22 cellular contexts compared by ENCODE assay signal in the genomic region with DNA sequence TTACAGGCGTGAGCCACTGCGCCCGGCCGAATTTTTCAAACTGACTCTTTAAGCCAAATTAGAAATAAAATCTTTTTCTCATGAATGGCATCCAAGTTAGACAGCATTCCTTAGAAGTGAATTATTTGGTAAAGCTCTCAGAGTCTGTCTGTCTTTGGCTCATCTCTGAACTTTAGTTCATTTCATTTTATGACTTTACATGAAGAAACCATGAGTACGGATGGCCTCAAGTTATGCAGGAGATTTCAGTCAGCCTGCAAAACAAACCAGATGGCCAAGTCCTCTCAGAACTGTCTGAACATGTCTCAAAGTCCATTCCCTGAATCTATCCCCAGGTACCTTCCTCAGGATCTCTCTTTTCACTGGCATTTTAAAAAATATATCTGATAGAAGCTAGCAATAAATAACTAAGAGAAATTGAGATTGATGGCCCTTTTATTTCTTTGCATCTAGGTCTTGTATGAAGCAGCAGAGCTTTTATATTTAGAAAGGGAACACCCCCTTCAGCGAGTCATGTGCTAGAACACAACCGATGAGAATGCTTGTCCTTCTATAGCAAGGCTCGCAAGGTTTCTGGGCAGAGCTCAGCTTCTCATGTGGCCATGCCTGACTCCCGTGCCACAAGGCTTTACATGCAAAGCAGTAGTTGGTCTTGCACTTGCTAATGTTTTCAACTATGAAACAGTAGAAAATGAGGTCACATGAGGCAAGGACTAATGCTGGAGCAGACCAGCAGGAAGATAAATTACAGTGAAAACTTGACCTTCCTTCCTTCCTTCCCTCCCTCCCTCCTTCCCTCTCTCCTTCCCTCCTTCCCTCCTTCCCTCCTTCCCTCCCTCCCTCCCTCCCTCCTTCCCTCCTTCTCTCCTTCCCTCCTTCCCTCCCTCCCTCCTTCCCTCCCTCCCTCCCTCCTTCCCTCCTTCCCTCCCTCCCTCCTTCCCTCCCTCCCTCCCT.
DNase-seq lines count a peak whose midpoint lies in the region; ATAC-seq, FAIRE-seq and TF ChIP-seq lines count a peak whose summit lies in the region.
"Had no signal": no experiment of that assay in that cellular context is flagged by ENCODE, and none has a peak within 500 bp of the region (broad histone marks: within the 10 kb centered on the region; RNA-seq: fewer than 3 reads in every experiment).

No MANE protein-coding gene starts in this region.

- H3K4me1 Mint-ChIP-seq in Calu3 (ENCODE audit: low read depth, unreplicated experiment) = no peaks in the 10 kb centered on the region
- H3K4me1 Mint-ChIP-seq: stimulated activated naive B cell treated with anti-CD40 and anti-IgM and Interleukin-4, amounts not matched to agents 10 μg/mL and 1 μg/mL and 100 μg/mL, for 72 hours had no signal

- H3K18ac ChIP-seq in mesendoderm (ENCODE audit: low read length) = no peak overlapping the region

- ATAC-seq in omental fat pad (ENCODE audit: low FRiP score) (peak; percentile 51), HG03342 (IDR thresholded peaks at IDR 0.05; ENCODE audit: unreplicated experiment) (no peak)
- ATAC-seq: activated CD8-positive, alpha-beta T cell treated with anti-CD3 and anti-CD28 coated beads for 36 hours; activated naive CD4-positive, alpha-beta T cell treated with anti-CD3 and anti-CD28 coated beads, Interleukin-2, amount 50 U/mL, for 72 hours; stimulated activated naive B cell treated with anti-CD40 and anti-IgM and Interleukin-4, amounts not matched to agents 10 μg/mL and 1 μg/mL and 100 μg/mL, for 72 hours had no signal

- H3K27ac ChIP-seq in epithelial cell of prostate (peak overlapping the region; percentile 48), spleen (no peak overlapping the region), mesendoderm (ENCODE audit: low read depth, low read length) (no peak overlapping the region)
- H3K27ac ChIP-seq: psoas muscle, RWPE1, tibial nerve had no signal

- H3K4me3 Mint-ChIP-seq in Calu3 (ENCODE audit: low read depth, unreplicated experiment) = no peak overlapping the region
- H3K4me3 Mint-ChIP-seq: activated CD8-positive, alpha-beta T cell treated with anti-CD3 and anti-CD28 coated beads for 36 hours; nephron; stimulated activated naive B cell treated with anti-CD40 and anti-IgM and Interleukin-4, amounts not matched to agents 10 μg/mL and 1 μg/mL and 100 μg/mL, for 72 hours had no signal

- no peaks in the 10 kb centered on the region for H3K27me3 Mint-ChIP-seq in Calu3 (ENCODE audit: unreplicated experiment)
- H3K27me3 Mint-ChIP-seq: activated CD8-positive, alpha-beta T cell treated with anti-CD3 and anti-CD28 coated beads for 36 hours had no signal

- no peak overlapping the region for H4K5ac ChIP-seq in mesendoderm (ENCODE audit: low read length)

- no peak overlapping the region for H3K9ac ChIP-seq in mesendoderm (ENCODE audit: low read length)

- no peaks in the 10 kb centered on the region for H3K36me3 ChIP-seq in spleen
- H3K36me3 ChIP-seq in mesendoderm (ENCODE audit: control insufficient read depth, insufficient read depth, low read length) = no peaks in the 10 kb centered on the region
- H3K36me3 ChIP-seq: tibial nerve had no signal

- DNase-seq in AG20443 (ENCODE audit: low spot score) (peak; percentile 52), H54 (ENCODE audit: insufficient read length, low spot score) (no peak), epithelial cell of prostate (ENCODE audit: low read depth, low spot score) (no peak), omental fat pad (ENCODE audit: low spot score) (no peak), spleen (no peak), mesendoderm (no peak), Calu3 (no peak)
- DNase-seq: activated CD8-positive, alpha-beta T cell treated with anti-CD3 and anti-CD28 coated beads for 36 hours; activated T-cell treated with anti-CD3 and anti-CD28 coated beads, Interleukin-2, amount 50 U/mL, for 48 hours; HCEC 1CT; head of caudate nucleus; NCI-H2029 treated with DMSO at 0.1 percent for 48 hours; NCI-H510A treated with DMSO at 0.1 percent for 48 hours; psoas muscle; stimulated activated CD4-positive, alpha-beta T cell treated with anti-CD3 and anti-CD28 coated beads, Interleukin-15, amount 100 ng/mL, for 24 hours; stimulated activated naive B cell treated with anti-CD40 and anti-IgM and Interleukin-4, amounts not matched to agents 10 μg/mL and 1 μg/mL and 100 μg/mL, for 72 hours; T-helper 1 cell had no signal

- H3K36me3 Mint-ChIP-seq in Calu3 (ENCODE audit: insufficient read depth, unreplicated experiment) = no peaks in the 10 kb centered on the region
- H3K36me3 Mint-ChIP-seq: activated naive CD4-positive, alpha-beta T cell treated with anti-CD3 and anti-CD28 coated beads, Interleukin-2, amount 50 U/mL, for 72 hours had no signal

- TF ChIP-seq POLR2A in H54 (IDR thresholded peaks at IDR 0.05; ENCODE audit: low read depth, low read length) (no peak), spleen (IDR thresholded peaks at IDR 0.05) (no peak)

- FAIRE-seq in H54 (lab: Jason Lieb, UNC) = peak; percentile 93

- H3K27me3 ChIP-seq in spleen (replicated peaks in 1 of 7) (no peaks in the 10 kb centered on the region), mesendoderm (ENCODE audit: insufficient read depth, low read length, poor library complexity) (no peaks in the 10 kb centered on the region)
- H3K27me3 ChIP-seq: tibial nerve had no signal

- no peak for TF ChIP-seq CTCF in omental fat pad (IDR thresholded peaks at IDR 0.05)
- no peak for TF ChIP-seq CTCF in spleen (IDR thresholded peaks at IDR 0.05 in 8 of 11, conservative IDR thresholded peaks at IDR 0.05 in 3 of 11)
- TF ChIP-seq CTCF in Calu3 (IDR thresholded peaks at IDR 0.05; ENCODE audit: unreplicated experiment) = no peak

- H3K9me3 ChIP-seq in spleen = no peaks in the 10 kb centered on the region
- H3K9me3 ChIP-seq: psoas muscle, tibial nerve had no signal

- H3K23ac ChIP-seq in mesendoderm (ENCODE audit: low read length) = no peak overlapping the region

- no peak overlapping the region for H2BK120ac ChIP-seq in mesendoderm (ENCODE audit: low read depth, low read length)

- H3K9me3 Mint-ChIP-seq in Calu3 (ENCODE audit: low read depth, unreplicated experiment) = no peaks in the 10 kb centered on the region
- H3K9me3 Mint-ChIP-seq: activated CD8-positive, alpha-beta T cell treated with anti-CD3 and anti-CD28 coated beads for 36 hours; activated naive CD4-positive, alpha-beta T cell treated with anti-CD3 and anti-CD28 coated beads, Interleukin-2, amount 50 U/mL, for 72 hours; nephron; stimulated activated naive B cell treated with anti-CD40 and anti-IgM and Interleukin-4, amounts not matched to agents 10 μg/mL and 1 μg/mL and 100 μg/mL, for 72 hours had no signal

- no peak overlapping the region for H3K4me2 ChIP-seq in mesendoderm (ENCODE audit: low read length)

- H3K27ac Mint-ChIP-seq in Calu3 (ENCODE audit: unreplicated experiment) = no peak overlapping the region
- H3K27ac Mint-ChIP-seq: activated CD8-positive, alpha-beta T cell treated with anti-CD3 and anti-CD28 coated beads for 36 hours; activated naive CD4-positive, alpha-beta T cell treated with anti-CD3 and anti-CD28 coated beads, Interleukin-2, amount 50 U/mL, for 72 hours; nephron; stimulated activated naive B cell treated with anti-CD40 and anti-IgM and Interleukin-4, amounts not matched to agents 10 μg/mL and 1 μg/mL and 100 μg/mL, for 72 hours had no signal

- no peak overlapping the region for H4K8ac ChIP-seq in mesendoderm (ENCODE audit: low read depth, low read length)

- CTCF ChIA-PET in Calu3 (lab: Charles Lee) = no interaction called here

- intact Hi-C loops in spleen (cut with DNase I; ENCODE audit: low total_unique reads) = no loop called here
- intact Hi-C loops in Calu3 (cut with micrococcal nuclease; ENCODE audit: unreplicated experiment) = no loop called here

- WGBS in spleen, 5 donors = 71 to 89% (median 83%) methylated on average over 9 of the region's 9 CpGs
- WGBS in mesendoderm (ENCODE audit: extremely low coverage, insufficient coverage, low lambda C conversion rate) = no CpG with 5 or more reads among the region's 9 CpGs

- H3K4me1 ChIP-seq in spleen (no peaks in the 10 kb centered on the region), mesendoderm (ENCODE audit: control insufficient read depth, low read depth, low read length) (no peaks in the 10 kb centered on the region)
- H3K4me1 ChIP-seq: psoas muscle had no signal

- no peak overlapping the region for H3K56ac ChIP-seq in mesendoderm (ENCODE audit: low read length)

- H3K4me3 ChIP-seq in spleen = no peak overlapping the region
- no peak overlapping the region for H3K4me3 ChIP-seq in mesendoderm (ENCODE audit: low read length)
- H3K4me3 ChIP-seq: psoas muscle, tibial nerve had no signal

- H3K79me2 ChIP-seq in mesendoderm (ENCODE audit: control insufficient read depth, insufficient read depth, low read length) = no peaks in the 10 kb centered on the region

- no peak overlapping the region for H2BK15ac ChIP-seq in mesendoderm (replicated peaks; ENCODE audit: low read depth)

- no peaks in the 10 kb centered on the region for H3K79me1 ChIP-seq in mesendoderm (ENCODE audit: low read length)

- BruUV-seq in Calu3 (replicated peaks; lab: Mats Ljungman, UMichigan) = no TSS peak

- no peak overlapping the region for H2BK5ac ChIP-seq in mesendoderm (ENCODE audit: low read length)

- no peak overlapping the region for H2AK5ac ChIP-seq in mesendoderm (ENCODE audit: low read length)

- H3K4ac ChIP-seq in mesendoderm (ENCODE audit: low read depth, low read length) = no peak overlapping the region
